13 cellular contexts compared by ENCODE assay signal in the genomic region with DNA sequence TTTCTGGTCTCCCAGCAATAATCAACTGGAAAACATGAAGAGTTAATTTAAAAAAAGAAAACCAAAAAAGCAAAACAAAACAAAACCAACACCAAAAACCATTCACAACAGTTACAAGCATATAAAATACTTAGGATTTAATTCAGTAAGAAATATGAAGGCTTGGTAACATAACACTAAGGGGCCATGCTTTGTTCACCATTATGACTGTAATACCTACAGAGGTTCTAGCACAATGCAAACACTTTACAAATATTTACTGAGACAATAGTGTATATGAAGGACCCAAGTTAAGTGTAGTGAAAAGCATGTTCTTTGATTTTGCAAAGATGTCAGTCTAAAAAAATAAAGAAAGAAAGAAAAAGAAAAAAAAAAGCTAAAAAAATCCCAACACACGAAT.
DNase-seq lines count a peak whose midpoint lies in the region; ATAC-seq and TF ChIP-seq lines count a peak whose summit lies in the region.
"Had no signal": no experiment of that assay in that cellular context is flagged by ENCODE, and none has a peak within 500 bp of the region (broad histone marks: within the 10 kb centered on the region; RNA-seq: fewer than 3 reads in every experiment).

No MANE protein-coding gene starts in this region.

- H4K20me1 ChIP-seq in PC-9 (ENCODE audit: insufficient read depth), result no peaks in the 10 kb centered on the region

- peaks cover 13% of the 10 kb centered on the region for H3F3A ChIP-seq in PC-9 (ENCODE audit: insufficient read depth, low read depth)

- POLR2A ChIA-PET in PC-9 (lab: Charles Lee; ENCODE audit: unreplicated experiment), result no interaction called here

- H3K27ac ChIP-seq in PC-9 (peak overlapping the region; percentile 15; the same call in 1 of the 2 replicates), thoracic aorta (peak overlapping the region; percentile 4 to 16), caudate nucleus (ENCODE audit: low read depth, low read length) (no peak overlapping the region)
- H3K27ac ChIP-seq: C4-2B, lower lobe of right lung had no signal

- no peak overlapping the region for H3K4me3 Mint-ChIP-seq in activated T-helper 2 cell treated with anti-CD3 and anti-CD28 coated beads, Interferon-gamma antibody, Interleukin-2, Interleukin-4, amounts not matched to agents 10 μg/mL and 5 μg/mL and 100 μg/mL, durations not matched to agents 14 hours and 24 hours and 36 hours (ENCODE audit: low read depth)
- H3K4me3 Mint-ChIP-seq: effector memory CD8-positive, alpha-beta T cell; stimulated activated memory B cell treated with anti-CD40 and anti-IgM and Interleukin-4, amounts not matched to agents 10 μg/mL and 1 μg/mL and 100 μg/mL, for 72 hours had no signal

- H3K9me2 ChIP-seq in PC-9 (ENCODE audit: insufficient read depth), result no peaks in the 10 kb centered on the region

- H3K4me1 Mint-ChIP-seq in activated T-helper 2 cell treated with anti-CD3 and anti-CD28 coated beads, Interferon-gamma antibody, Interleukin-2, Interleukin-4, amounts not matched to agents 10 μg/mL and 5 μg/mL and 100 μg/mL, durations not matched to agents 14 hours and 24 hours and 36 hours (ENCODE audit: low read depth), result peaks cover 30% of the 10 kb centered on the region

- no peak overlapping the region for H3K27ac Mint-ChIP-seq in activated T-helper 2 cell treated with anti-CD3 and anti-CD28 coated beads, Interferon-gamma antibody, Interleukin-2, Interleukin-4, amounts not matched to agents 10 μg/mL and 5 μg/mL and 100 μg/mL, durations not matched to agents 14 hours and 24 hours and 36 hours
- H3K27ac Mint-ChIP-seq: effector memory CD8-positive, alpha-beta T cell; stimulated activated memory B cell treated with anti-CD40 and anti-IgM and Interleukin-4, amounts not matched to agents 10 μg/mL and 1 μg/mL and 100 μg/mL, for 72 hours had no signal

- peaks cover 6% of the 10 kb centered on the region for H3K9me3 Mint-ChIP-seq in activated T-helper 2 cell treated with anti-CD3 and anti-CD28 coated beads, Interferon-gamma antibody, Interleukin-2, Interleukin-4, amounts not matched to agents 10 μg/mL and 5 μg/mL and 100 μg/mL, durations not matched to agents 14 hours and 24 hours and 36 hours
- H3K9me3 Mint-ChIP-seq: effector memory CD8-positive, alpha-beta T cell; stimulated activated memory B cell treated with anti-CD40 and anti-IgM and Interleukin-4, amounts not matched to agents 10 μg/mL and 1 μg/mL and 100 μg/mL, for 72 hours had no signal

- no peaks in the 10 kb centered on the region for H3K9me3 ChIP-seq in PC-9 (ENCODE audit: insufficient read depth, low read depth)
- no peaks in the 10 kb centered on the region for H3K9me3 ChIP-seq in thoracic aorta
- H3K9me3 ChIP-seq: lower lobe of right lung had no signal

- intact Hi-C loops in PC-9 (cut with micrococcal nuclease; ENCODE audit: unreplicated experiment) (loop anchor here (5.0 kb wide), 1 partner anchor 216 kb away; no protein-coding TSS in a partner anchor), left ventricle myocardium superior (cut with micrococcal nuclease) (loop anchor here (10.0 kb wide), 1 partner anchor 148 kb away; no protein-coding TSS in a partner anchor)
- intact Hi-C loops in activated T-helper 2 cell treated with anti-CD3 and anti-CD28 coated beads, Interferon-gamma antibody, Interleukin-2, Interleukin-4, amounts not matched to agents 10 μg/mL and 5 μg/mL and 100 μg/mL, durations not matched to agents 14 hours and 24 hours and 36 hours (cut with micrococcal nuclease), result loop anchor here (5.0 kb wide), 2 partner anchors 39 to 141 kb away; partner anchors contain the start of gene CHD6

- CTCF ChIA-PET in PC-9 (lab: Charles Lee), result no interaction called here

- DNase-seq in NCI-H1092 (lab: John Stamatoyannopoulos, UW) (peak; percentile 55), PC-9 (no peak), left ventricle myocardium superior (no peak), thoracic aorta (ENCODE audit: low spot score) (no peak), caudate nucleus (lab: John Stamatoyannopoulos, UW) (no peak), T1000 (lab: John Stamatoyannopoulos, UW) (no peak)
- DNase-seq in activated T-helper 2 cell treated with anti-CD3 and anti-CD28 coated beads, Interferon-gamma antibody, Interleukin-2, Interleukin-4, amounts not matched to agents 10 μg/mL and 5 μg/mL and 100 μg/mL, durations not matched to agents 14 hours and 24 hours and 36 hours (ENCODE audit: low spot score), result no peak
- DNase-seq: activated naive CD4-positive, alpha-beta T cell treated with Interleukin-2 at 50 U/mL for 16 hours; effector memory CD8-positive, alpha-beta T cell; lower lobe of right lung; MV-4-11 had no signal

- H3K79me2 ChIP-seq in PC-9 (ENCODE audit: low read depth), result no peaks in the 10 kb centered on the region

- H3K36me3 ChIP-seq in PC-9 (ENCODE audit: low read depth) (0 out of 2 replicates have a peak, but pooled peaks cover 8% of the 10 kb centered on the region), thoracic aorta (peaks cover 15% of the 10 kb centered on the region)

- no peaks in the 10 kb centered on the region for H3K27me3 Mint-ChIP-seq in activated T-helper 2 cell treated with anti-CD3 and anti-CD28 coated beads, Interferon-gamma antibody, Interleukin-2, Interleukin-4, amounts not matched to agents 10 μg/mL and 5 μg/mL and 100 μg/mL, durations not matched to agents 14 hours and 24 hours and 36 hours (ENCODE audit: low read depth)
- H3K27me3 Mint-ChIP-seq: effector memory CD8-positive, alpha-beta T cell; stimulated activated memory B cell treated with anti-CD40 and anti-IgM and Interleukin-4, amounts not matched to agents 10 μg/mL and 1 μg/mL and 100 μg/mL, for 72 hours had no signal

- H3K4me1 ChIP-seq in PC-9 (replicated peaks; ENCODE audit: insufficient read depth) (peaks cover 20% of the 10 kb centered on the region), thoracic aorta (ENCODE audit: control insufficient read depth in 1 of 2, low read depth in 2 of 2) (peaks cover 15 to 18% of the 10 kb centered on the region in 2 donors)

- H3K4me3 ChIP-seq in PC-9, result no peak overlapping the region
- no peak overlapping the region for H3K4me3 ChIP-seq in thoracic aorta
- H3K4me3 ChIP-seq: lower lobe of right lung had no signal

- H2AFZ ChIP-seq in PC-9, result no peak overlapping the region

- no TSS peak for BruUV-seq in PC-9 (replicated peaks; lab: Mats Ljungman, UMichigan)

- H3K36me3 Mint-ChIP-seq in activated T-helper 2 cell treated with anti-CD3 and anti-CD28 coated beads, Interferon-gamma antibody, Interleukin-2, Interleukin-4, amounts not matched to agents 10 μg/mL and 5 μg/mL and 100 μg/mL, durations not matched to agents 14 hours and 24 hours and 36 hours (ENCODE audit: low read depth), result peaks cover 54% of the 10 kb centered on the region

- TF ChIP-seq CTCF in PC-9 (conservative IDR thresholded peaks at IDR 0.05) (no peak), thoracic aorta (IDR thresholded peaks at IDR 0.05) (no peak)

- no peaks in the 10 kb centered on the region for H3K27me3 ChIP-seq in PC-9 (ENCODE audit: insufficient read depth, low read depth)
- H3K27me3 ChIP-seq in thoracic aorta (replicated peaks; ENCODE audit: insufficient read depth), result no peaks in the 10 kb centered on the region

- 0 out of 2 replicates have a peak overlapping the region, but pooled peaks have one; percentile 1 for H3K4me2 ChIP-seq in PC-9

- peak; percentile 19 for ATAC-seq in left ventricle myocardium superior
- no peak for ATAC-seq in thoracic aorta (ENCODE audit: insufficient number of reproducible peaks, low FRiP score, low read depth)
- ATAC-seq: effector memory CD8-positive, alpha-beta T cell; stimulated activated memory B cell treated with anti-CD40 and anti-IgM and Interleukin-4, amounts not matched to agents 10 μg/mL and 1 μg/mL and 100 μg/mL, for 72 hours had no signal
